In genomic region chr3:50266808-50267207, GRCh38 we compare ENCODE assay signal across 11 cellular contexts. TPM values are rescaled to one million over a fixed set of nuclear protein-coding genes. Genes with fewer than 3 reads are reported as not detected.
DNase-seq lines count a peak whose midpoint lies in the region; ATAC-seq and TF ChIP-seq lines count a peak whose summit lies in the region.
"Had no signal": no experiment of that assay in that cellular context is flagged by ENCODE, and none has a peak within 500 bp of the region (broad histone marks: within the 10 kb centered on the region; RNA-seq: fewer than 3 reads in every experiment).

No MANE protein-coding gene starts in this region.

- peak overlapping the region; percentile 49 for H3K4me3 ChIP-seq in AG04450 (ENCODE audit: low read depth, low read length)
- peak overlapping the region; percentile 8 for H3K4me3 ChIP-seq in iPS-15b (ENCODE audit: low read depth, low read length)
- H3K4me3 ChIP-seq in retinal pigment epithelial cell (ENCODE audit: low read length), result peak overlapping the region; percentile 51
- H3K4me3 ChIP-seq: SK-N-MC had no signal

- no peak for ATAC-seq in HG02981 (IDR thresholded peaks at IDR 0.05; ENCODE audit: unreplicated experiment)

- H3K9me3 ChIP-seq in AG04450 (ENCODE audit: control insufficient read depth, insufficient read depth, low read length) (no peaks in the 10 kb centered on the region), iPS-15b (ENCODE audit: control insufficient read depth, insufficient read depth, low read length) (no peaks in the 10 kb centered on the region)

- H3K27ac ChIP-seq in AG04450 (ENCODE audit: low read depth, low read length), result peak overlapping the region; percentile 11
- peak overlapping the region; percentile 100 for H3K27ac ChIP-seq in angular gyrus (ENCODE audit: low read depth, low read length)
- H3K27ac ChIP-seq: SK-N-MC had no signal

- DNase-seq in AG04450 (ENCODE audit: low read depth, low spot score) (no peak), retinal pigment epithelial cell (ENCODE audit: low read depth) (no peak), kidney tubule cell (ENCODE audit: low spot score) (no peak), NCI-H2029 (lab: John Stamatoyannopoulos, UW) (no peak)
- no peak for DNase-seq in stimulated activated CD4-positive, alpha-beta T cell treated with anti-CD3 and anti-CD28 coated beads, Interleukin-2, amount 100 ng/mL, for 48 hours
- DNase-seq: CD4-positive, alpha-beta T cell; NCI-H2227 treated with DMSO at 0.1 percent for 48 hours had no signal

- H3K4me1 ChIP-seq in iPS-15b (ENCODE audit: control insufficient read depth, insufficient read depth, low read length), result peaks cover 26% of the 10 kb centered on the region

- H3K27me3 ChIP-seq in AG04450 (ENCODE audit: control insufficient read depth, insufficient read depth, low read length) (no peaks in the 10 kb centered on the region), iPS-15b (ENCODE audit: control insufficient read depth, insufficient read depth, low read length) (no peaks in the 10 kb centered on the region)

- peaks cover 4% of the 10 kb centered on the region for H3K36me3 ChIP-seq in iPS-15b (ENCODE audit: control insufficient read depth, insufficient read depth, low read length)

- POLR2A ChIA-PET in AG04450 (lab: Yijun Ruan, JAX), result interaction anchor here (1.0 to 2.0 kb wide), 2 partner anchors 13 to 27 kb away, joined by 3 to 5 read pairs; partner anchors contain the start of gene LSMEM2

- TF ChIP-seq CTCF in AG04450 (IDR thresholded peaks at IDR 0.05; ENCODE audit: low read depth, low read length) (no peak), retinal pigment epithelial cell (conservative IDR thresholded peaks at IDR 0.05; ENCODE audit: low read depth, low read length) (no peak)

- CTCF ChIA-PET in AG04450 (lab: Charles Lee), result interaction anchor here (0.9 to 1.6 kb wide), 4 partner anchors 10 to 74 kb away, joined by 3 to 7 read pairs (median 4); no protein-coding TSS in a partner anchor

- H3K9ac ChIP-seq in iPS-15b (ENCODE audit: low read depth, low read length), result peak overlapping the region; percentile 12

RNA-seq across cellular contexts. Expression of gene SEMA3B, which starts 2.1 kb away (rescaled TPM):
- polyA plus RNA-seq in AG04450 (2011; rRNA removed), result 22.0 and 24.7 TPM in 2 replicates
- 9.9 and 14.3 TPM in 2 replicates for polyA minus RNA-seq in AG04450 (2011; rRNA and poly(A)+ RNA removed)

RNA-seq across cellular contexts. Expression of gene LSMEM2, which starts 12.1 kb away (rescaled TPM):
- polyA plus RNA-seq in AG04450 (2011; rRNA removed), result not detected in 2 replicates
- not detected in 2 replicates for polyA minus RNA-seq in AG04450 (2011; rRNA and poly(A)+ RNA removed)

RNA-seq across cellular contexts. Expression of gene IFRD2, which starts 25.4 kb away (rescaled TPM):
- polyA plus RNA-seq in AG04450 (2011; rRNA removed), result 19.3 and 20.6 TPM in 2 replicates
- polyA minus RNA-seq in AG04450 (2011; rRNA and poly(A)+ RNA removed), result 12.0 and 12.7 TPM in 2 replicates

RNA-seq across cellular contexts. Expression of gene GNAI2, which starts 30.8 kb away (rescaled TPM):
- polyA plus RNA-seq in AG04450 (2011; rRNA removed), result 603 and 661 TPM in 2 replicates
- 528 and 617 TPM in 2 replicates for polyA minus RNA-seq in AG04450 (2011; rRNA and poly(A)+ RNA removed)

RNA-seq across cellular contexts. Expression of gene HYAL3, which starts 32.4 kb away (rescaled TPM):
- polyA plus RNA-seq in AG04450 (2011; rRNA removed), result 3.0 and 4.7 TPM in 2 replicates
- 3.1 and 4.0 TPM in 2 replicates for polyA minus RNA-seq in AG04450 (2011; rRNA and poly(A)+ RNA removed)
